In genomic region chr9:136093995-136094881, GRCh38 we compare ENCODE assay signal across 9 cellular contexts. TPM values are rescaled to one million over a fixed set of nuclear protein-coding genes. Genes with fewer than 3 reads are reported as not detected.
DNase-seq lines count a peak whose midpoint lies in the region; ATAC-seq, FAIRE-seq and TF ChIP-seq lines count a peak whose summit lies in the region.
"Had no signal": no experiment of that assay in that cellular context is flagged by ENCODE, and none has a peak within 500 bp of the region (broad histone marks: within the 10 kb centered on the region; RNA-seq: fewer than 3 reads in every experiment).

No MANE protein-coding gene starts in this region.

- H3K27ac ChIP-seq in VCaP, result peak overlapping the region; percentile 88

- ATAC-seq in HG03196 (IDR thresholded peaks at IDR 0.05; ENCODE audit: unreplicated experiment), result no peak

- peak overlapping the region; percentile 79 for H3K4me3 ChIP-seq in bronchial epithelial cell (ENCODE audit: low read depth, low read length)

- H3K27me3 ChIP-seq in bronchial epithelial cell (ENCODE audit: control insufficient read depth, insufficient read depth, low read length), result peaks cover 3% of the 10 kb centered on the region

- no peak for FAIRE-seq in bronchial epithelial cell (lab: Jason Lieb, UNC)
- FAIRE-seq: A204.1 had no signal

- H3K36me3 ChIP-seq in bronchial epithelial cell (ENCODE audit: control insufficient read depth, insufficient read depth, low read length), result peaks cover 3% of the 10 kb centered on the region

- TF ChIP-seq CTCF in VCaP (conservative IDR thresholded peaks at IDR 0.05) (no peak), bronchial epithelial cell (IDR thresholded peaks at IDR 0.05; ENCODE audit: insufficient read depth, low read length, severe bottlenecking) (no peak)

- DNase-seq in DMS 273 (lab: John Stamatoyannopoulos, UW; ENCODE audit: unreplicated experiment) (peak; percentile 63), DMS 273 treated with DMSO at 0.1 percent for 48 hours (lab: John Stamatoyannopoulos, UW) (no peak), bronchial epithelial cell (ENCODE audit: low read depth) (peak; percentile 18), islet precursor cell (peak; percentile 81), NK-92 (lab: John Stamatoyannopoulos, UW; ENCODE audit: unreplicated experiment) (no peak)
- peak; percentile 33 to 51 for DNase-seq in stimulated activated CD4-positive, alpha-beta T cell treated with anti-CD3 and anti-CD28 coated beads, Interleukin-15, amount 100 ng/mL, for 1 hour (ENCODE audit: low read depth in 1 of 2, low spot score in 1 of 2)

RNA-seq across cellular contexts. Expression of gene NACC2, which starts 0.9 kb away (rescaled TPM):
- total RNA-seq in bronchial epithelial cell, result 7.6 and 14.0 TPM in 2 replicates

RNA-seq across cellular contexts. Expression of gene TMEM250, which starts 24.4 kb away (rescaled TPM):
- 67.9 and 78.2 TPM in 2 replicates for total RNA-seq in bronchial epithelial cell

Comparison
In these comparisons a context has a peak if more than half of its experiments do, and no peak if none do; other contexts are left out.
1. DNase-seq: peak in DMS 273 (single experiment), bronchial epithelial cell (single experiment), islet precursor cell (single experiment) and stimulated activated CD4-positive, alpha-beta T cell treated with anti-CD3 and anti-CD28 coated beads, Interleukin-15, amount 100 ng/mL, for 1 hour (2 of 2); none in DMS 273 treated with DMSO at 0.1 percent for 48 hours (single experiment) and NK-92 (single experiment).